Comparison of ENCODE assay signal across 1 cellular context in genomic region chr7:22393825-22394458, GRCh38.
TF ChIP-seq lines count a peak whose summit lies in the region.

No MANE protein-coding gene starts in this region.

TF ChIP-seq in IMR-90, 13 proteins besides CTCF, POLR2A, EP300 and RAD21 (continued from another document):
- TF ChIP-seq NFE2L2 (IDR thresholded peaks at IDR 0.05; ENCODE audit: low read depth, low read length) (no peak), SMC3 (IDR thresholded peaks at IDR 0.05; ENCODE audit: low read depth, low read length) (no peak)
TF ChIP-seq in IMR-90: peak in this region for 0.
